ENCODE assay signal across 9 cellular contexts in the genomic region with DNA sequence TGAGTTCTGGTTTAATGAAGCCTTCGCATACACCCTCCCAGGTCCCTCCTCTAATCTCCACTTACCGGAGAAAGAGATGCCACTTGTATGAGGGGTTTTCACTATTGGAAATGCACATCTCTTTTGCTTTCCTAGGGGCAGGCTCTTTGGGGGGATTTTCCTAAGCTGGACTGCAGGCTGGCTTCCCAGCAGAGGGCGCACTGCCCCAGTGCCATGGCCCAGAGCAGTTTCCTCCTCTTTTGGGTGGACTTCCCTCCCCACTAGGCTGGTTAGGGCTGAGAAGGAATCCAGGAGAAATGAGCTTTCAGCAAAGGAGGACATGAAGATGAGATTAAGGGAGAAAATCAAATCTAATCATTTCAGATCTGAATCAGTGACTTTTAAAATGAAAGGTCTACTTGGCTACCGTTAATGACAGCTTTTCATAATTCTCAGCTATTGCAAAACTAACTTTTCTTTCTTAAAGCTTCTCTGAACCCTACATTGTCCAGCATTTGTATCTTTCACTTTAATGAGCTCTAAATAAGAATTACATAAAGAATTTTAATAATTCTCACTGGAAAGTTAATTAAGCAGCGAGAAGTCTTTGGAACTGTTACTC.
DNase-seq lines count a peak whose midpoint lies in the region; ATAC-seq and TF ChIP-seq lines count a peak whose summit lies in the region.
"Had no signal": no experiment of that assay in that cellular context is flagged by ENCODE, and none has a peak within 500 bp of the region (broad histone marks: within the 10 kb centered on the region; RNA-seq: fewer than 3 reads in every experiment).

No MANE protein-coding gene starts in this region.

- no peaks in the 10 kb centered on the region for H3K27me3 ChIP-seq in iPS DF 6.9 (ENCODE audit: control insufficient read depth, insufficient read depth, low read length)

- peak; percentile 64 for TF ChIP-seq CTCF in LNCaP clone FGC (IDR thresholded peaks at IDR 0.05; ENCODE audit: control insufficient read depth, extremely low read depth, insufficient read depth)

- H3K36me3 ChIP-seq in iPS DF 6.9 (ENCODE audit: control insufficient read depth, insufficient read depth, low read length): no peaks in the 10 kb centered on the region

- H3K4me3 ChIP-seq in LNCaP clone FGC (ENCODE audit: low read depth, low read length) (no peak overlapping the region), iPS DF 6.9 (ENCODE audit: low read length) (no peak overlapping the region)

- H3K9me3 ChIP-seq in iPS DF 6.9 (ENCODE audit: control insufficient read depth, insufficient read depth, low read length): no peaks in the 10 kb centered on the region

- H3K27ac ChIP-seq in iPS DF 6.9 (ENCODE audit: low read length): no peak overlapping the region

- no peaks in the 10 kb centered on the region for H3K4me1 ChIP-seq in iPS DF 6.9 (ENCODE audit: control insufficient read depth, insufficient read depth, low read length)

- peak; percentile 52 for ATAC-seq in GM19467 (IDR thresholded peaks at IDR 0.05; ENCODE audit: unreplicated experiment)
- ATAC-seq: CD8-positive, alpha-beta T cell had no signal

- DNase-seq in NCI-H2081 (lab: John Stamatoyannopoulos, UW) (peak; percentile 47 to 58), NCI-H2081 treated with DMSO at 0.1 percent for 48 hours (lab: John Stamatoyannopoulos, UW) (no peak), LNCaP clone FGC (ENCODE audit: low read depth) (no peak), iPS DF 6.9 (ENCODE audit: low read depth, low spot score) (peak; percentile 31), stromal cell of bone marrow (ENCODE audit: low read depth) (peak; percentile 1)
- peak; percentile 22 for DNase-seq in activated CD8-positive, alpha-beta memory T cell treated with anti-CD3 and anti-CD28 coated beads, Interleukin-2, amount 50 U/mL, for 4 hours
- no peak for DNase-seq in effector CD8-positive, alpha-beta T cell (lab: John Stamatoyannopoulos, UW)

- no CpG with 5 or more reads among the region's 5 CpGs for WGBS in iPS DF 6.9 (ENCODE audit: insufficient coverage, insufficient read length)

Comparison
In these comparisons a context has a peak if more than half of its experiments do, and no peak if none do; other contexts are left out.
1. DNase-seq: peak in NCI-H2081 (2 of 2), activated CD8-positive, alpha-beta memory T cell treated with anti-CD3 and anti-CD28 coated beads, Interleukin-2, amount 50 U/mL, for 4 hours (single experiment), iPS DF 6.9 (single experiment) and stromal cell of bone marrow (single experiment); none in NCI-H2081 treated with DMSO at 0.1 percent for 48 hours (single experiment), LNCaP clone FGC (single experiment) and effector CD8-positive, alpha-beta T cell (single experiment).